Comparison of ENCODE assay signal across 22 cellular contexts in the genomic region with DNA sequence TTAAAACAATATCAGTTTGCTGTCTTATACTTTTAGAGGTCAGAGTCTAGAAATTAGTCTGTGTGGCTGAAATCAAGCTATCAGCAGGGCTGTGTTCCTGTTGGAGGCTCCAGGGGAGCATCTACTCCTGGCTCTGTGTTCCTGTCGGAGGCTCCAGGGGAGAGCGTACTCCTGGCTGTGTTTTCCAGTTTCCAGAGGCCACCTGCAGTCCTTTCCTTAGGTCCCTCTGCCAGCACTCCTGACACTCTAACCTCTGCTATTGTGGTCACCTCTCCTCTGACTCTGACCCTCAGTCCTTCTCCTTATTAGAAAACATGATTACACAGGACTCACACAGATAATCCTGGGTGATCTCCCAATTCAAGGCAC.
DNase-seq lines count a peak whose midpoint lies in the region; ATAC-seq, FAIRE-seq and TF ChIP-seq lines count a peak whose summit lies in the region.
"Had no signal": no experiment of that assay in that cellular context is flagged by ENCODE, and none has a peak within 500 bp of the region (broad histone marks: within the 10 kb centered on the region; RNA-seq: fewer than 3 reads in every experiment).

No MANE protein-coding gene starts in this region.

- peak overlapping the region; percentile 45 for H3K4me2 ChIP-seq in astrocyte (ENCODE audit: low read length)

- no peak for ATAC-seq in activated T-cell treated with anti-CD3 and anti-CD28 coated beads, Interleukin-2, amount 50 U/mL, for 72 hours (replicated peaks in 1 of 2)
- peak; percentile 19 for ATAC-seq in HG02884 (IDR thresholded peaks at IDR 0.05; ENCODE audit: unreplicated experiment)
- ATAC-seq in GM18520 (IDR thresholded peaks at IDR 0.05; ENCODE audit: unreplicated experiment) = no peak
- ATAC-seq in GM18870 (IDR thresholded peaks at IDR 0.05; ENCODE audit: unreplicated experiment) = no peak

- DNase-seq in activated T-cell treated with anti-CD3 and anti-CD28 coated beads, Interleukin-2, amount 50 U/mL, for 72 hours = no peak
- no peak for DNase-seq in activated T-cell treated with anti-CD3 and anti-CD28 coated beads, Interleukin-2, amount 50 U/mL, for 24 hours
- no peak for DNase-seq in astrocyte (ENCODE audit: low read depth)
- DNase-seq in type B pancreatic cell (ENCODE audit: extremely low spot score, unreplicated experiment) = no peak
- no peak for DNase-seq in esophagus muscularis mucosa (ENCODE audit: extremely low spot score)
- DNase-seq: gastrocnemius medialis; Kasumi-1; mucosa of descending colon; NCI-H187 treated with DMSO at 0.1 percent for 48 hours; NCI-H774; pancreas; stimulated activated CD4-positive, alpha-beta T cell treated with anti-CD3 and anti-CD28 coated beads, Interleukin-12 subunit alpha, Interleukin-12 subunit beta, amount 100 ng/mL, for 4 hours; thyroid gland had no signal

- no peak for TF ChIP-seq POLR2A in esophagus muscularis mucosa (IDR thresholded peaks at IDR 0.05; ENCODE audit: low read depth)

- peaks cover 7% of the 10 kb centered on the region for H3K27me3 Mint-ChIP-seq in activated T-cell treated with anti-CD3 and anti-CD28 coated beads, Interleukin-2, amount 50 U/mL, for 72 hours (ENCODE audit: low read depth)
- peaks cover 20% of the 10 kb centered on the region for H3K27me3 Mint-ChIP-seq in activated T-cell treated with anti-CD3 and anti-CD28 coated beads, Interleukin-2, amount 50 U/mL, for 24 hours
- H3K27me3 Mint-ChIP-seq in astrocyte (ENCODE audit: low read depth, unreplicated experiment) (no peaks in the 10 kb centered on the region), type B pancreatic cell (peaks cover 6% of the 10 kb centered on the region)

- H3K9ac ChIP-seq in astrocyte (ENCODE audit: low read length) = peak overlapping the region; percentile 44

- H3K36me3 ChIP-seq in astrocyte (ENCODE audit: insufficient read depth, low read length) (no peaks in the 10 kb centered on the region), esophagus muscularis mucosa (no peaks in the 10 kb centered on the region)
- H3K36me3 ChIP-seq: ascending aorta, gastrocnemius medialis, pancreas, thyroid gland had no signal

- peaks cover 10% of the 10 kb centered on the region for H3K4me1 Mint-ChIP-seq in activated T-cell treated with anti-CD3 and anti-CD28 coated beads, Interleukin-2, amount 50 U/mL, for 72 hours (ENCODE audit: low read depth)
- H3K4me1 Mint-ChIP-seq in activated T-cell treated with anti-CD3 and anti-CD28 coated beads, Interleukin-2, amount 50 U/mL, for 24 hours (ENCODE audit: low read depth) = peaks cover 13% of the 10 kb centered on the region
- no peaks in the 10 kb centered on the region for H3K4me1 Mint-ChIP-seq in astrocyte (ENCODE audit: low read depth, unreplicated experiment)
- H3K4me1 Mint-ChIP-seq in type B pancreatic cell (ENCODE audit: unreplicated experiment) = peaks cover 4% of the 10 kb centered on the region

- H3K4me1 ChIP-seq in astrocyte (ENCODE audit: insufficient read depth, low read length) (peaks cover 13% of the 10 kb centered on the region), esophagus muscularis mucosa (peaks cover 0 to 5% (median 0%) of the 10 kb centered on the region in 4 donors)
- H3K4me1 ChIP-seq: ascending aorta, gastrocnemius medialis, pancreas, thyroid gland had no signal

- H2AFZ ChIP-seq in astrocyte (ENCODE audit: low read depth, low read length) = peak overlapping the region; percentile 30

- H3K27me3 ChIP-seq in astrocyte (ENCODE audit: insufficient read depth, low read length) (no peaks in the 10 kb centered on the region), esophagus muscularis mucosa (peaks cover 0 to 37% (median 0%) of the 10 kb centered on the region in 4 donors)
- H3K27me3 ChIP-seq: ascending aorta, gastrocnemius medialis, pancreas, thyroid gland had no signal

- TF ChIP-seq EP300 in esophagus muscularis mucosa (IDR thresholded peaks at IDR 0.05) = no peak

- H3K36me3 Mint-ChIP-seq in activated T-cell treated with anti-CD3 and anti-CD28 coated beads, Interleukin-2, amount 50 U/mL, for 72 hours (ENCODE audit: insufficient read depth in 2 of 2) = peaks cover 0 to 2% of the 10 kb centered on the region in 2 donors
- no peaks in the 10 kb centered on the region for H3K36me3 Mint-ChIP-seq in activated T-cell treated with anti-CD3 and anti-CD28 coated beads, Interleukin-2, amount 50 U/mL, for 24 hours (ENCODE audit: low read depth)
- H3K36me3 Mint-ChIP-seq in astrocyte (ENCODE audit: low read depth, unreplicated experiment) (no peaks in the 10 kb centered on the region), type B pancreatic cell (no peaks in the 10 kb centered on the region)

- intact Hi-C loops in esophagus muscularis mucosa (cut with DNase I) = no loop called here

- WGBS in esophagus muscularis mucosa = 82% methylated on average over 2 of the region's 2 CpGs

- peak overlapping the region in 1 of 2 donors; percentile 11 for H3K4me3 Mint-ChIP-seq in activated T-cell treated with anti-CD3 and anti-CD28 coated beads, Interleukin-2, amount 50 U/mL, for 72 hours
- no peak overlapping the region for H3K4me3 Mint-ChIP-seq in activated T-cell treated with anti-CD3 and anti-CD28 coated beads, Interleukin-2, amount 50 U/mL, for 24 hours
- no peak overlapping the region for H3K4me3 Mint-ChIP-seq in astrocyte (ENCODE audit: unreplicated experiment)
- H3K4me3 Mint-ChIP-seq in type B pancreatic cell = no peak overlapping the region

- H3K9me3 ChIP-seq in astrocyte (ENCODE audit: insufficient read depth, low read depth, low read length) (no peaks in the 10 kb centered on the region), esophagus muscularis mucosa (no peaks in the 10 kb centered on the region)
- H3K9me3 ChIP-seq: ascending aorta, gastrocnemius medialis, mucosa of descending colon, pancreas, thyroid gland had no signal

- TF ChIP-seq CTCF in astrocyte (IDR thresholded peaks at IDR 0.05; ENCODE audit: insufficient read depth, low read depth, low read length) = no peak
- TF ChIP-seq CTCF in type B pancreatic cell (conservative IDR thresholded peaks at IDR 0.05) = no peak
- TF ChIP-seq CTCF in esophagus muscularis mucosa (IDR thresholded peaks at IDR 0.05) = no peak

- H4K20me1 ChIP-seq in astrocyte (ENCODE audit: insufficient read depth, low read length) = no peaks in the 10 kb centered on the region

- no peak overlapping the region for H3K4me3 ChIP-seq in astrocyte (ENCODE audit: insufficient read depth, low read depth, low read length)
- H3K4me3 ChIP-seq in esophagus muscularis mucosa = no peak overlapping the region
- H3K4me3 ChIP-seq: ascending aorta, gastrocnemius medialis, mucosa of descending colon, pancreas, thyroid gland had no signal

- H3K9me3 Mint-ChIP-seq in activated T-cell treated with anti-CD3 and anti-CD28 coated beads, Interleukin-2, amount 50 U/mL, for 72 hours = no peaks in the 10 kb centered on the region
- no peaks in the 10 kb centered on the region for H3K9me3 Mint-ChIP-seq in activated T-cell treated with anti-CD3 and anti-CD28 coated beads, Interleukin-2, amount 50 U/mL, for 24 hours
- peaks cover 13% of the 10 kb centered on the region for H3K9me3 Mint-ChIP-seq in astrocyte (ENCODE audit: unreplicated experiment)
- H3K9me3 Mint-ChIP-seq in type B pancreatic cell = no peaks in the 10 kb centered on the region

- H3K79me2 ChIP-seq in astrocyte (ENCODE audit: insufficient read depth, low read length) = no peaks in the 10 kb centered on the region

- H3K27ac ChIP-seq in astrocyte (ENCODE audit: low read depth, low read length) (peak overlapping the region; percentile 73), esophagus muscularis mucosa (replicated peaks in 1 of 4) (no peak overlapping the region)
- H3K27ac ChIP-seq: ascending aorta, gastrocnemius medialis, HL-60, pancreas, thyroid gland, VCaP had no signal

- H3K27ac Mint-ChIP-seq in activated T-cell treated with anti-CD3 and anti-CD28 coated beads, Interleukin-2, amount 50 U/mL, for 72 hours = peak overlapping the region; percentile 10
- no peak overlapping the region for H3K27ac Mint-ChIP-seq in activated T-cell treated with anti-CD3 and anti-CD28 coated beads, Interleukin-2, amount 50 U/mL, for 24 hours
- H3K27ac Mint-ChIP-seq in astrocyte (ENCODE audit: unreplicated experiment) (no peak overlapping the region), type B pancreatic cell (peak overlapping the region; percentile 90)

- no peak for FAIRE-seq in astrocyte (lab: Jason Lieb, UNC)
- FAIRE-seq: A204.1, D721Med, islet of Langerhans, pancreas had no signal

Comparison
In these comparisons a context has a peak if more than half of its experiments do, and no peak if none do; other contexts are left out.
1. H3K27ac Mint-ChIP-seq: peak in activated T-cell treated with anti-CD3 and anti-CD28 coated beads, Interleukin-2, amount 50 U/mL, for 72 hours (single experiment) and type B pancreatic cell (single experiment); none in activated T-cell treated with anti-CD3 and anti-CD28 coated beads, Interleukin-2, amount 50 U/mL, for 24 hours (single experiment) and astrocyte (single experiment).